15 cellular contexts compared by ENCODE assay signal in the genomic region with DNA sequence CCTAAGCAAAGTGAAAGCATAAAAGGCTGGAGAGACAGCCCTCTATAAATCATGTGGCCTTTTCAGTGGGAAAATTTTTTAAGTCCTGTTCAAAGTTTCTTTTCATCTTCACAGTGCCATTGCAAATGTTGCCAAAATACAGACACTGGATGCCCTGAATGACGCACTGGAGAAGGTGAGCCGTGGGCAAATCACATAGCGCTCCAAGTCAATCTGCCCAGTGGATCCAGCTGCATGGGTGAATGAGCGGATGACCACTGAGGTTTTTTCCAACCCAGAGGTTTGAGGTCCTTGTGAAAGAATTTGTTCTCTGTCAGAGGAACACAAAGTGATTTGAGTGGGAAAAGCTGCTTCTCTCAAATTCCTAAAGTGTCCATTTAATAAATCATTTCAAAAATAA. TPM values are rescaled to one million over a fixed set of nuclear protein-coding genes. Genes with fewer than 3 reads are reported as not detected.
A peak's percentile ranks its signal among the peaks of the same experiment; 100 is the strongest.
DNase-seq lines count a peak whose midpoint lies in the region; TF ChIP-seq lines count a peak whose summit lies in the region.
"Had no signal": no experiment of that assay in that cellular context is flagged by ENCODE, and none has a peak within 500 bp of the region (broad histone marks: within the 10 kb centered on the region; RNA-seq: fewer than 3 reads in every experiment).

No MANE protein-coding gene starts in this region.

- no peaks in the 10 kb centered on the region for H3K36me3 ChIP-seq in kidney epithelial cell (ENCODE audit: control insufficient read depth, insufficient read depth, low read length)
- H3K36me3 ChIP-seq: BLaER1 had no signal

- DNase-seq in HT1080 (ENCODE audit: low read depth) (peak; percentile 45), chondrocyte (ENCODE audit: low spot score) (no peak), kidney epithelial cell (ENCODE audit: low read depth) (peak; percentile 18), renal cortical epithelial cell (ENCODE audit: low read depth) (peak; percentile 73), NCI-H2196 (lab: John Stamatoyannopoulos, UW; ENCODE audit: unreplicated experiment) (no peak), OCI-M1 (lab: John Stamatoyannopoulos, UW) (no peak)
- no peak for DNase-seq in activated effector memory CD4-positive, alpha-beta T cell treated with Interleukin-2 at 50 U/mL for 16 hours
- DNase-seq: AML-193; Caco-2; CD8-positive, alpha-beta memory T cell; DND-41; GDM1; H9 had no signal

- no peak overlapping the region for H3K4me3 Mint-ChIP-seq in chondrocyte (ENCODE audit: unreplicated experiment)
- H3K4me3 Mint-ChIP-seq: CD8-positive, alpha-beta memory T cell; GM23338; H9 had no signal

- no peak overlapping the region for H3K4me3 ChIP-seq in kidney epithelial cell (ENCODE audit: low read depth, low read length)
- H3K4me3 ChIP-seq: BLaER1, GM23338 had no signal

- no peaks in the 10 kb centered on the region for H3K36me3 Mint-ChIP-seq in chondrocyte (ENCODE audit: low read depth)
- H3K36me3 Mint-ChIP-seq: CD8-positive, alpha-beta memory T cell had no signal

- peak overlapping the region; percentile 70 for H3K27ac Mint-ChIP-seq in chondrocyte (ENCODE audit: unreplicated experiment)
- H3K27ac Mint-ChIP-seq: CD8-positive, alpha-beta memory T cell; GM23338; H9 had no signal

- no peaks in the 10 kb centered on the region for H3K27me3 Mint-ChIP-seq in chondrocyte (ENCODE audit: low read depth)

- H3K4me1 Mint-ChIP-seq in chondrocyte (ENCODE audit: low read depth), result peaks cover 22% of the 10 kb centered on the region
- H3K4me1 Mint-ChIP-seq: CD8-positive, alpha-beta memory T cell had no signal

- TF ChIP-seq CTCF in chondrocyte (IDR thresholded peaks at IDR 0.05) (no peak), kidney epithelial cell (IDR thresholded peaks at IDR 0.05; ENCODE audit: insufficient read depth, low read length, poor library complexity, severe bottlenecking) (no peak)

- H3K27me3 ChIP-seq in kidney epithelial cell (ENCODE audit: control insufficient read depth, insufficient read depth, low read length), result no peaks in the 10 kb centered on the region
- H3K27me3 ChIP-seq: BLaER1 had no signal

- no peaks in the 10 kb centered on the region for H3K9me3 Mint-ChIP-seq in chondrocyte (ENCODE audit: low read depth)
- H3K9me3 Mint-ChIP-seq: CD8-positive, alpha-beta memory T cell; GM23338; H9 had no signal

RNA-seq across cellular contexts. Expression of a gene that starts 11.8 kb away (rescaled TPM):
- not detected in 2 replicates for total RNA-seq in HT1080 (2014; rRNA removed; shearing (Covaris generic))
- polyA plus RNA-seq in HT1080 (2015; cell fraction: cytosol; rRNA removed), result not detected in 2 replicates
- polyA plus RNA-seq in HT1080 (2015; cell fraction: nucleus; rRNA removed), result not detected in 2 replicates
- total RNA-seq in chondrocyte (0.57 to 1.4 TPM in 2 of 3 replicates, not detected in the other), kidney epithelial cell (not detected in 2 replicates), renal cortical epithelial cell (2.0 TPM in 1 of 2 replicates, not detected in the other)
- total RNA-seq: Caco-2; CD8-positive, alpha-beta memory T cell; GM23338; H9 had no signal
- polyA plus RNA-seq: CD8-positive, alpha-beta memory T cell; GM23338 had no signal

Comparison
In these comparisons a context has a peak if more than half of its experiments do, and no peak if none do; other contexts are left out.
1. DNase-seq: peak in HT1080 (single experiment), kidney epithelial cell (single experiment) and renal cortical epithelial cell (single experiment); none in chondrocyte (single experiment), NCI-H2196 (single experiment), activated effector memory CD4-positive, alpha-beta T cell treated with Interleukin-2 at 50 U/mL for 16 hours (single experiment) and OCI-M1 (single experiment).